1 cellular context compared by ENCODE assay signal in the genomic region with DNA sequence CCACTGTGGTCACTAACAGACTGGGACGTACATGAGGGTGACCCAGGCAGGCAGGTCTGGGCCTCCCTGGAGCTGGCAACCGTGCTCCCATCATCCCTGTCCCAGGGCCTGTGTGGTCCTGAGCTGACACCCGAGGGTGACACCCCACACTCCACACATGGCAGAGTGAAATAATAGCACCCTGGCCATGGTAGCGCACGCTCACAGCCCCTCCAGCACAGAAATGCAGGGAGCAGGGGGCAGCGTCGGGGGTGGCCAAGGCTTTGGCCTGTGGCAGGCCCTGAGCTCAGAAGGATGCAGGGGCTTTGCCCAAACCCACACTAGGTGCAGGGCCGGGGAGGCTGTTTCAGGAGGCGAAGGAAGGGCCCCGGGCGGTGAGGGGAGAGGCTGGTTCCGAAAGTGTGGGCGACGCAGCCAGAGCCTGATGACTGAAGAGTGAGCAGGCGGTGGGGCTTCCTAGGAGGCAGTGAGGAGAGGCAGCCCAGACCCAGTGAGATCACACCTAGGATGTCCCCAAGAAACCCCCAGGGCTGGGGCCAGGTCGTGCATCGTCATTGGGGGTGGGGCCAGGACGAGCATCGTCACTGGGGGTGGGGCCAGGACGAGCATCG.
TF ChIP-seq lines count a peak whose summit lies in the region.

No MANE protein-coding gene starts in this region.

TF ChIP-seq in H1, 55 proteins besides CTCF, POLR2A, EP300 and RAD21:
- TF ChIP-seq TEAD4 (IDR thresholded peaks at IDR 0.05; ENCODE audit: low read depth, low read length) (no peak), SIX5 (IDR thresholded peaks at IDR 0.05; ENCODE audit: low read depth, low read length) (no peak), TBP (IDR thresholded peaks at IDR 0.05; ENCODE audit: low read depth, low read length) (peak; percentile 27; the same call in 1 of the 2 replicates), TAF1 (IDR thresholded peaks at IDR 0.05; ENCODE audit: low read depth, low read length) (peak; percentile 46; the same call in 1 of the 2 replicates), POLR2AphosphoS5 (IDR thresholded peaks at IDR 0.05; ENCODE audit: low read depth, low read length) (peak; percentile 28; the same call in 1 of the 2 replicates), BACH1 (IDR thresholded peaks at IDR 0.05; ENCODE audit: low read length) (no peak), PHF8 (conservative IDR thresholded peaks at IDR 0.05; ENCODE audit: low read depth, low read length) (peak; percentile 39; the same call in 1 of the 2 replicates)
- TF ChIP-seq, protein P1, sequence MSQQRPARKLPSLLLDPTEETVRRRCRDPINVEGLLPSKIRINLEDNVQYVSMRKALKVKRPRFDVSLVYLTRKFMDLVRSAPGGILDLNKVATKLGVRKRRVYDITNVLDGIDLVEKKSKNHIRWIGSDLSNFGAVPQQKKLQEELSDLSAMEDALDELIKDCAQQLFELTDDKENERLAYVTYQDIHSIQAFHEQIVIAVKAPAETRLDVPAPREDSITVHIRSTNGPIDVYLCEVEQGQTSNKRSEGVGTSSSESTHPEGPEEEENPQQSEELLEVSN (IDR thresholded peaks at IDR 0.05): peak; percentile 31; the same call in 1 of the 2 replicates
